ENCODE assay signal across 15 cellular contexts in genomic region chr22:43706558-43707328, GRCh38.
DNase-seq lines count a peak whose midpoint lies in the region; ATAC-seq and TF ChIP-seq lines count a peak whose summit lies in the region.
"Had no signal": no experiment of that assay in that cellular context is flagged by ENCODE, and none has a peak within 500 bp of the region (broad histone marks: within the 10 kb centered on the region; RNA-seq: fewer than 3 reads in every experiment).

No MANE protein-coding gene starts in this region.

- peaks cover 23% of the 10 kb centered on the region for H3K9me3 ChIP-seq in HUES6 (ENCODE audit: control insufficient read depth, insufficient read depth, low read depth, low read length)

- peaks cover 23% of the 10 kb centered on the region for H3K4me1 ChIP-seq in HUES6 (ENCODE audit: control insufficient read depth, insufficient read depth, low read length)
- H3K4me1 ChIP-seq: A549 had no signal

- no peak overlapping the region for H3K9ac ChIP-seq in HUES6 (ENCODE audit: low read length)
- H3K9ac ChIP-seq: KMS-11 had no signal

- TF ChIP-seq CTCF in 22Rv1 (IDR thresholded peaks at IDR 0.05): no peak
- TF ChIP-seq CTCF in C4-2B (conservative IDR thresholded peaks at IDR 0.05): no peak
- no peak for TF ChIP-seq CTCF in VCaP (conservative IDR thresholded peaks at IDR 0.05)

- no peaks in the 10 kb centered on the region for H3K36me3 ChIP-seq in HUES6 (ENCODE audit: control insufficient read depth, insufficient read depth, low read length)

- no peak overlapping the region for H3K4me3 ChIP-seq in HUES6 (ENCODE audit: low read depth, low read length)
- H3K4me3 ChIP-seq: A549 had no signal

- H3K27ac ChIP-seq in 22Rv1 (peak overlapping the region; percentile 67), C4-2B (peak overlapping the region; percentile 48; the same call in 1 of the 2 replicates), HUES6 (ENCODE audit: low read depth, low read length) (peak overlapping the region; percentile 42; the same call in 1 of the 2 replicates), VCaP (peak overlapping the region; percentile 51)
- H3K27ac ChIP-seq: A549, KMS-11 had no signal

- ATAC-seq in HG03196 (IDR thresholded peaks at IDR 0.05; ENCODE audit: unreplicated experiment): no peak
- ATAC-seq: A549 had no signal

- DNase-seq in DMS79 treated with DMSO at 0.1 percent for 48 hours (lab: John Stamatoyannopoulos, UW) (no peak), NCI-H774 (lab: John Stamatoyannopoulos, UW) (no peak), T1000 (lab: John Stamatoyannopoulos, UW) (no peak)
- DNase-seq: AML-193; CD4-positive, alpha-beta memory T cell; GF-D8; GOT3; H7 had no signal

- no peaks in the 10 kb centered on the region for H3K27me3 ChIP-seq in HUES6 (ENCODE audit: control insufficient read depth, insufficient read depth, low read length)
